In genomic region chr15:99707481-99708270, GRCh38 we compare ENCODE assay signal across 9 cellular contexts. TPM values are rescaled to one million over a fixed set of nuclear protein-coding genes. Genes with fewer than 3 reads are reported as not detected.
DNase-seq lines count a peak whose midpoint lies in the region; ATAC-seq, FAIRE-seq and TF ChIP-seq lines count a peak whose summit lies in the region.
"Had no signal": no experiment of that assay in that cellular context is flagged by ENCODE, and none has a peak within 500 bp of the region (broad histone marks: within the 10 kb centered on the region; RNA-seq: fewer than 3 reads in every experiment).

No MANE protein-coding gene starts in this region.

- ATAC-seq in T-helper 17 cell, result no peak
- ATAC-seq in stimulated activated effector memory CD8-positive, alpha-beta T cell treated with anti-CD3 and anti-CD28 coated beads, Interleukin-12 subunit alpha, Interleukin-12 subunit beta, amount 100 ng/mL, for 72 hours, result peak; percentile 90

- BruUV-seq in Caco-2 (replicated peaks; lab: Mats Ljungman, UMichigan), result no TSS peak

- H3K4me1 ChIP-seq in fibroblast of lung (ENCODE audit: control insufficient read depth, extremely low read depth, insufficient read depth, low read length) (peaks cover 16% of the 10 kb centered on the region), Caco-2 (peaks cover 3% of the 10 kb centered on the region; the same call in 1 of the 2 replicates)

- H3K27me3 ChIP-seq in fibroblast of lung (ENCODE audit: control insufficient read depth, insufficient read depth, low read length) (no peaks in the 10 kb centered on the region), Caco-2 (replicated peaks; ENCODE audit: control insufficient read depth, insufficient read depth, low read length) (no peaks in the 10 kb centered on the region)

- no peak overlapping the region for H2AFZ ChIP-seq in fibroblast of lung (ENCODE audit: low read length)

- POLR2A ChIA-PET in Caco-2 (lab: Charles Lee), result interaction anchor here (1.2 kb wide), 1 partner anchor 26 kb away, joined by 3 read pairs; the partner anchor contains the start of gene LYSMD4

- no peaks in the 10 kb centered on the region for H4K20me1 ChIP-seq in fibroblast of lung (ENCODE audit: control insufficient read depth, extremely low read depth, insufficient read depth, low read length)

- H3K27me3 Mint-ChIP-seq in T-helper 17 cell, result no peaks in the 10 kb centered on the region
- no peaks in the 10 kb centered on the region for H3K27me3 Mint-ChIP-seq in Caco-2 (ENCODE audit: insufficient read depth, unreplicated experiment)

- no peak for DNase-seq in GM19239 (ENCODE audit: insufficient read length, low spot score)
- DNase-seq in T-helper 17 cell, result no peak
- DNase-seq in fibroblast of lung (ENCODE audit: low read depth in 2 of 2), result peak; percentile 39 to 71
- DNase-seq in stimulated activated effector memory CD8-positive, alpha-beta T cell treated with anti-CD3 and anti-CD28 coated beads, Interleukin-12 subunit alpha, Interleukin-12 subunit beta, amount 100 ng/mL, for 72 hours (ENCODE audit: low spot score in 2 of 2), result no peak
- DNase-seq in activated effector memory CD4-positive, alpha-beta T cell treated with anti-CD3 and anti-CD28 coated beads, Interleukin-2, amount 50 U/mL, for 16 hours, result no peak
- no peak for DNase-seq in SKM-1 treated with dmso at 0.1 percent for 144 hours (lab: John Stamatoyannopoulos, UW; ENCODE audit: unreplicated experiment)
- no peak for DNase-seq in ecto neural progenitor cell (ENCODE audit: low spot score)
- DNase-seq in Caco-2, result no peak

- TF ChIP-seq CTCF in fibroblast of lung (conservative IDR thresholded peaks at IDR 0.05 in 1 of 2, IDR thresholded peaks at IDR 0.05 in 1 of 2; ENCODE audit: low read depth in 1 of 2, low read length in 2 of 2), result no peak
- TF ChIP-seq CTCF in Caco-2 (IDR thresholded peaks at IDR 0.05; ENCODE audit: insufficient read depth in 1 of 2, low read depth in 1 of 2, low read length in 1 of 2, severe bottlenecking in 1 of 2, unreplicated experiment in 1 of 2), result no peak

- peak; percentile 28 for FAIRE-seq in GM19239 (lab: Jason Lieb, UNC)
- FAIRE-seq: colon had no signal

- CTCF ChIA-PET in Caco-2 (lab: Charles Lee), result no interaction called here

- intact Hi-C loops in Caco-2 (cut with micrococcal nuclease; ENCODE audit: unreplicated experiment), result no loop called here

- H3K4me1 Mint-ChIP-seq in T-helper 17 cell (peaks cover 23% of the 10 kb centered on the region), Caco-2 (ENCODE audit: low read depth, unreplicated experiment) (peaks cover 11% of the 10 kb centered on the region)
- peaks cover 49% of the 10 kb centered on the region for H3K4me1 Mint-ChIP-seq in stimulated activated effector memory CD8-positive, alpha-beta T cell treated with anti-CD3 and anti-CD28 coated beads, Interleukin-12 subunit alpha, Interleukin-12 subunit beta, amount 100 ng/mL, for 72 hours

- H3K9me3 ChIP-seq in T-helper 17 cell (ENCODE audit: control insufficient read depth, low read length, poor library complexity, severe bottlenecking), result no peaks in the 10 kb centered on the region
- no peaks in the 10 kb centered on the region for H3K9me3 ChIP-seq in fibroblast of lung (ENCODE audit: control insufficient read depth, insufficient read depth, low read depth, low read length)
- no peaks in the 10 kb centered on the region for H3K9me3 ChIP-seq in Caco-2

- peak overlapping the region; percentile 77 for H3K4me3 Mint-ChIP-seq in T-helper 17 cell
- peak overlapping the region; percentile 50 for H3K4me3 Mint-ChIP-seq in stimulated activated effector memory CD8-positive, alpha-beta T cell treated with anti-CD3 and anti-CD28 coated beads, Interleukin-12 subunit alpha, Interleukin-12 subunit beta, amount 100 ng/mL, for 72 hours
- H3K4me3 Mint-ChIP-seq in Caco-2 (ENCODE audit: unreplicated experiment), result no peak overlapping the region

- peaks cover 6% of the 10 kb centered on the region for H3K36me3 Mint-ChIP-seq in T-helper 17 cell (ENCODE audit: low read depth)
- peaks cover 40% of the 10 kb centered on the region for H3K36me3 Mint-ChIP-seq in stimulated activated effector memory CD8-positive, alpha-beta T cell treated with anti-CD3 and anti-CD28 coated beads, Interleukin-12 subunit alpha, Interleukin-12 subunit beta, amount 100 ng/mL, for 72 hours
- no peaks in the 10 kb centered on the region for H3K36me3 Mint-ChIP-seq in Caco-2 (ENCODE audit: insufficient read depth, unreplicated experiment)

- H3K27ac ChIP-seq in fibroblast of lung (ENCODE audit: insufficient read depth, low read length), result peak overlapping the region; percentile 33

- peak overlapping the region; percentile 82 for H3K27ac Mint-ChIP-seq in T-helper 17 cell
- H3K27ac Mint-ChIP-seq in stimulated activated effector memory CD8-positive, alpha-beta T cell treated with anti-CD3 and anti-CD28 coated beads, Interleukin-12 subunit alpha, Interleukin-12 subunit beta, amount 100 ng/mL, for 72 hours, result peak overlapping the region; percentile 52
- H3K27ac Mint-ChIP-seq in Caco-2 (ENCODE audit: unreplicated experiment), result no peak overlapping the region

- H3K36me3 ChIP-seq in fibroblast of lung (ENCODE audit: control insufficient read depth, insufficient read depth, low read length), result peaks cover 8% of the 10 kb centered on the region
- H3K36me3 ChIP-seq in Caco-2 (ENCODE audit: control insufficient read depth, insufficient read depth, low read length), result no peaks in the 10 kb centered on the region

- H3K9me3 Mint-ChIP-seq in stimulated activated effector memory CD8-positive, alpha-beta T cell treated with anti-CD3 and anti-CD28 coated beads, Interleukin-12 subunit alpha, Interleukin-12 subunit beta, amount 100 ng/mL, for 72 hours, result no peaks in the 10 kb centered on the region
- H3K9me3 Mint-ChIP-seq in Caco-2 (ENCODE audit: unreplicated experiment), result no peaks in the 10 kb centered on the region

- peak overlapping the region in 1 of 4 experiments; percentile 22 for H3K4me3 ChIP-seq in fibroblast of lung (replicated peaks in 1 of 4; ENCODE audit: control extremely low read depth in 1 of 4, insufficient read depth in 1 of 4, low read depth in 3 of 4, low read length in 4 of 4)
- H3K4me3 ChIP-seq in Caco-2 (ENCODE audit: low read depth, low read length), result no peak overlapping the region

- no peaks in the 10 kb centered on the region for H3K79me2 ChIP-seq in fibroblast of lung (ENCODE audit: control insufficient read depth, insufficient read depth, low read length)

- H3K9ac ChIP-seq in fibroblast of lung (ENCODE audit: insufficient read depth, low read length), result no peak overlapping the region

- H3K4me2 ChIP-seq in fibroblast of lung (ENCODE audit: extremely low read depth, insufficient read depth, low read length), result peak overlapping the region; percentile 49

RNA-seq across cellular contexts. Expression of gene LYSMD4, which starts 25.6 kb away (rescaled TPM):
- total RNA-seq in T-helper 17 cell, result 1 to 10 TPM; 6.8 to 9.2 TPM
- total RNA-seq in fibroblast of lung, result 7.4 and 12.6 TPM in 2 replicates
- polyA plus RNA-seq in fibroblast of lung, result 3.6 and 7.0 TPM in 2 replicates
- 5.3 and 7.3 TPM in 2 replicates for polyA plus RNA-seq in fibroblast of lung (2012)
- 0.67 and 6.0 TPM in 2 replicates for polyA minus RNA-seq in fibroblast of lung (ENCODE audit: low replicate concordance)
- total RNA-seq in Caco-2 (2022), result 14.4 and 15.9 TPM in 2 replicates

Comparison
In these comparisons a context has a peak if more than half of its experiments do, and no peak if none do; other contexts are left out.
1. DNase-seq: peak in fibroblast of lung (2 of 2); none in GM19239 (single experiment), T-helper 17 cell (0 of 3), stimulated activated effector memory CD8-positive, alpha-beta T cell treated with anti-CD3 and anti-CD28 coated beads, Interleukin-12 subunit alpha, Interleukin-12 subunit beta, amount 100 ng/mL, for 72 hours (0 of 2), activated effector memory CD4-positive, alpha-beta T cell treated with anti-CD3 and anti-CD28 coated beads, Interleukin-2, amount 50 U/mL, for 16 hours (single experiment), SKM-1 treated with dmso at 0.1 percent for 144 hours (single experiment), ecto neural progenitor cell (single experiment) and Caco-2 (0 of 2).